In the genomic region with DNA sequence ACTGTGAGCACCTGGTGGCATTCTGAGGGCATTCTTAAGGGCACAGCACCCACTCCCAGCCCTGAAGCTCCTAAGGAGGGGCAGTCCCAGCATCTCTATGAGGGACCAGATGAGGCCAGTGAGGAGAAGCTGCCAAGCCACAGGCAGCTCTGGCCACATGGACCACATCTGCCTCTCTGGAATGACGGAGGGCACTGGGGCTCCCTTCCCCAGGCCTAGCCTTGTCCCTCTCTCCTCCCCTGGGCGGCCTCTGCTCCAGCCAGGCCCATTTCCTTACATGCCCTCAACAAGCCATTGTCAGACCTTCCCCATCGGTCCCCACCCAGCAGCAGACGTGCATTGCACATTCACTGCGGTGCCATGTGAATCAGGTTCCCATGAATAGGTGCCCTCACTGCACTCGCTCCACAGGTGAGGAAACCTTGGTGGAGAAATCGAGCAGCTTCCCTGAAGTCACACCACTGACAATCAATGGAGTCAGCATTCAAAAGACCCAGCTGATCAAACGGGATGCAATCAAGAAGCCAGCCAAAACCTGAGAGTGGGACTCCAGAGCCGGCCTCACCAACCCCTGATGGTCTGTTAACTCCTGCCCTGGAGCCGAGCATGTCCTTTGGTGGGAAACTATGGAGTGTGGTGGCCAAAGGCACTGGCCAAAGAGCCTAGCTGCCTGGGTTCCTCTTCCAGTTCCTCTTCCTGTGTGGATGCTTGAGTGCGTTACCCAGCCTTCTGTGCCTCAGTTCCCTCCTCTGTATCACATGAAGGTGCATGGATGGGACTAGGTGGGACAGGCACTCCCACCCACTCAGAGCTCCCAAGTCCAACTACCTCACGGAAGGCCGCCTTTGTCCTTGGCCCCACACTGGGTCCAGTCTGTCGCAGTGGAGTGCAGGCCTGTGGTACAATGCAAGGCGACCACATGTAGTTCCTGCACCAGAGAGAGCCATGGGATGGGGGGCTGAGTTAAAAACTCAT, we compare ENCODE assay signal across 1 cellular context.
A peak's percentile ranks its signal among the peaks of the same experiment; 100 is the strongest.
TF ChIP-seq lines count a peak whose summit lies in the region.

No MANE protein-coding gene starts in this region.

TF ChIP-seq in HepG2, 621 proteins besides CTCF, POLR2A, EP300 and RAD21 (continued from another document):
- TF ChIP-seq NFKB2 (CRISPR knock-in tag; IDR thresholded peaks at IDR 0.05; ENCODE audit: borderline replicate concordance): 0 out of 2 replicates have a peak, but pooled peaks have one; percentile 31
